Comparison of ENCODE assay signal across 9 cellular contexts in the genomic region with DNA sequence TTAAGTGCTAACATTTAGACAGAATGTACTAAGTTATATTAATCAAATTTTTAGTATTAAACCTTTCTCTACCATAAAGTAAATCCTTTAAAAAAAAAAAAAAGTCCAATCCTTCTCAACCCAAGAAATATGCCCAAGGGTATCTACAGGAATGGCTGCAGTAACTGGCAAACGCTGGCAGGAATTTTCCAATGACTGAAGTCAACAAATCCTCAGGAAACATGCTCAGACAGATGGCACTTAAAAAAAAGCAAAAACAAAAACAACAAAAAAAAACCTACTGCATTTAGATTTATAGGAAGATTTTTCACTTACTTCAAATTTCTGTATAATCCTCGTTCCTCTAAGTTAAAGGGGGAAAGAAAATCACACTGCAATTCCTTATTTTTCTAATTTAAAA. TPM values are rescaled to one million over a fixed set of nuclear protein-coding genes. Genes with fewer than 3 reads are reported as not detected.
A peak's percentile ranks its signal among the peaks of the same experiment; 100 is the strongest.
DNase-seq lines count a peak whose midpoint lies in the region; ATAC-seq, FAIRE-seq and TF ChIP-seq lines count a peak whose summit lies in the region.
"Had no signal": no experiment of that assay in that cellular context is flagged by ENCODE, and none has a peak within 500 bp of the region (broad histone marks: within the 10 kb centered on the region; RNA-seq: fewer than 3 reads in every experiment).

No MANE protein-coding gene starts in this region.

- intact Hi-C loops in adrenal gland (cut with DNase I) = no loop called here
- intact Hi-C loops in sciatic nerve (cut with DNase I) = no loop called here

- WGBS in adrenal gland, 4 donors = 63 to 75% (median 72%) methylated on average over 2 of the region's 2 CpGs
- WGBS in gastroesophageal sphincter (ENCODE audit: low coverage in 1 of 2), 2 donors = 20 to 34% methylated on average over 2 of the region's 2 CpGs

- H3K4me3 ChIP-seq in HEK293 (ENCODE audit: low read depth, low read length) (no peak overlapping the region), adrenal gland (peak overlapping the region in 1 of 4 donors; percentile 20), gastroesophageal sphincter (peak overlapping the region; percentile 44 to 45), skeletal muscle cell (ENCODE audit: low read depth, low read length) (peak overlapping the region; percentile 22)

- H3K9me3 Mint-ChIP-seq in stimulated activated naive CD8-positive, alpha-beta T cell treated with anti-CD3 and anti-CD28 coated beads, Interleukin-15, amount 100 ng/mL, for 72 hours = no peaks in the 10 kb centered on the region

- no peak for TF ChIP-seq EP300 in gastroesophageal sphincter (IDR thresholded peaks at IDR 0.05)

- no peak overlapping the region for H3K4me3 Mint-ChIP-seq in stimulated activated naive CD8-positive, alpha-beta T cell treated with anti-CD3 and anti-CD28 coated beads, Interleukin-15, amount 100 ng/mL, for 72 hours

- no peaks in the 10 kb centered on the region; a peak in 1 of 3 replicates for H3K36me3 ChIP-seq in HEK293 (ENCODE audit: control insufficient read depth in 2 of 2, insufficient read depth in 1 of 2, low read length in 2 of 2)
- no peaks in the 10 kb centered on the region for H3K36me3 ChIP-seq in adrenal gland (replicated peaks in 1 of 2)
- H3K36me3 ChIP-seq in gastroesophageal sphincter = peaks cover 0 to 12% of the 10 kb centered on the region in 2 donors

- no peak overlapping the region for H3K27ac Mint-ChIP-seq in stimulated activated naive CD8-positive, alpha-beta T cell treated with anti-CD3 and anti-CD28 coated beads, Interleukin-15, amount 100 ng/mL, for 72 hours

- H3K27me3 Mint-ChIP-seq in stimulated activated naive CD8-positive, alpha-beta T cell treated with anti-CD3 and anti-CD28 coated beads, Interleukin-15, amount 100 ng/mL, for 72 hours = peaks cover 6% of the 10 kb centered on the region

- no peak for ATAC-seq in gastroesophageal sphincter
- ATAC-seq in stimulated activated naive CD8-positive, alpha-beta T cell treated with anti-CD3 and anti-CD28 coated beads, Interleukin-15, amount 100 ng/mL, for 72 hours = no peak
- no peak for ATAC-seq in sciatic nerve

- FAIRE-seq in H54 (lab: Jason Lieb, UNC) = no peak

- H3K9me3 ChIP-seq in HEK293 (ENCODE audit: control insufficient read depth, insufficient read depth, low read depth, low read length) = no peaks in the 10 kb centered on the region
- no peaks in the 10 kb centered on the region for H3K9me3 ChIP-seq in adrenal gland (replicated peaks in 1 of 3)
- H3K9me3 ChIP-seq in gastroesophageal sphincter = no peaks in the 10 kb centered on the region

- POLR2A ChIA-PET in HEK293 (lab: Yijun Ruan, JAX) = no interaction called here

- TF ChIP-seq POLR2A in adrenal gland (IDR thresholded peaks at IDR 0.05) = no peak
- TF ChIP-seq POLR2A in gastroesophageal sphincter (IDR thresholded peaks at IDR 0.05) = no peak
- no peak for TF ChIP-seq POLR2A in H54 (IDR thresholded peaks at IDR 0.05; ENCODE audit: low read depth, low read length)

- peaks cover 49% of the 10 kb centered on the region for H3K4me1 Mint-ChIP-seq in stimulated activated naive CD8-positive, alpha-beta T cell treated with anti-CD3 and anti-CD28 coated beads, Interleukin-15, amount 100 ng/mL, for 72 hours

- no peaks in the 10 kb centered on the region for H3K27me3 ChIP-seq in adrenal gland
- H3K27me3 ChIP-seq in gastroesophageal sphincter = no peaks in the 10 kb centered on the region

- H3K27ac ChIP-seq in HEK293 (ENCODE audit: extremely low read depth, low read depth, low read length) (0 out of 2 replicates have a peak overlapping the region, but pooled peaks have one; percentile 7), adrenal gland (peak overlapping the region in 3 of 5 donors; percentile 39 to 76 (median 63)), gastroesophageal sphincter (peak overlapping the region; percentile 81 to 98 (median 88))

- peaks cover 32% of the 10 kb centered on the region for H3K4me1 ChIP-seq in HEK293 (ENCODE audit: control insufficient read depth, insufficient read depth, low read length)
- H3K4me1 ChIP-seq in adrenal gland (replicated peaks in 1 of 2) = peaks cover 12 to 31% of the 10 kb centered on the region in 2 donors
- H3K4me1 ChIP-seq in gastroesophageal sphincter = peaks cover 8 to 85% (median 29%) of the 10 kb centered on the region in 3 donors

- TF ChIP-seq CTCF in HEK293 (tag by site-specific recombination; IDR thresholded peaks at IDR 0.05) (no peak), adrenal gland (IDR thresholded peaks at IDR 0.05) (no peak), gastroesophageal sphincter (IDR thresholded peaks at IDR 0.05) (no peak)

- CTCF ChIA-PET in HEK293 (lab: Yijun Ruan, JAX) = interaction anchor here (0.7 kb wide), 1 partner anchor 1092 kb away, joined by 3 read pairs; no protein-coding TSS in a partner anchor

- peak in 1 of 7 donors; percentile 46 for DNase-seq in adrenal gland
- no peak for DNase-seq in skeletal muscle cell (ENCODE audit: low read depth)
- DNase-seq in NCI-H2081 (lab: John Stamatoyannopoulos, UW) = no peak
- DNase-seq in H54 (ENCODE audit: insufficient read length, low spot score) = no peak
- no peak for DNase-seq in stimulated activated naive CD8-positive, alpha-beta T cell treated with anti-CD3 and anti-CD28 coated beads, Interleukin-15, amount 100 ng/mL, for 72 hours
- no peak for DNase-seq in sciatic nerve (ENCODE audit: low spot score)
- DNase-seq: NCI-H1930 had no signal

TF ChIP-seq in HEK293, 187 proteins besides CTCF, POLR2A, EP300 and RAD21:
- TF ChIP-seq KLF1 (tag by site-specific recombination; IDR thresholded peaks at IDR 0.05) (no peak), ZNF274 (IDR thresholded peaks at IDR 0.05; ENCODE audit: low read length) (no peak), ZNF274 (tag by site-specific recombination; IDR thresholded peaks at IDR 0.05; ENCODE audit: borderline replicate concordance) (no peak), SETDB1 (IDR thresholded peaks at IDR 0.05; ENCODE audit: insufficient read length, low read length) (no peak), INSM2 (tag by site-specific recombination; IDR thresholded peaks at IDR 0.05) (no peak)
- TF ChIP-seq, protein P1, sequence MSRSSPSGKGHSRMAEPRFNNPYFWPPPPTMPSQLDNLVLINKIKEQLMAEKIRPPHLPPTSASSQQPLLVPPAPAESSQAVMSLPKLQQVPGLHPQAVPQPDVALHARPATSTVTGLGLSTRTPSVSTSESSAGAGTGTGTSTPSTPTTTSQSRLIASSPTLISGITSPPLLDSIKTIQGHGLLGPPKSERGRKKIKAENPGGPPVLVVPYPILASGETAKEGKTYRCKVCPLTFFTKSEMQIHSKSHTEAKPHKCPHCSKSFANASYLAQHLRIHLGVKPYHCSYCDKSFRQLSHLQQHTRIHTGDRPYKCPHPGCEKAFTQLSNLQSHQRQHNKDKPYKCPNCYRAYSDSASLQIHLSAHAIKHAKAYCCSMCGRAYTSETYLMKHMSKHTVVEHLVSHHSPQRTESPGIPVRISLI (tag by site-specific recombination; IDR thresholded peaks at IDR 0.05) = peak; percentile 78

RNA-seq across cellular contexts. Expression of gene SVIL, which starts 0.7 kb away (rescaled TPM):
- 10 to 100 TPM; 21.2 to 73.1 (median 41.5) TPM for total RNA-seq in adrenal gland
- polyA plus RNA-seq in adrenal gland = 10 to 100 TPM in 2 of 3 donors, 1 to 10 TPM in 1; 6.7 to 17.3 (median 12.5) TPM
- 1,000 to 10,000 TPM in 2 of 4 donors, 100 to 1,000 TPM in 2; 585 to 1,262 (median 942) TPM for total RNA-seq in gastroesophageal sphincter
- 34.5 TPM for total RNA-seq in sciatic nerve

Comparison
In these comparisons a context has a peak if more than half of its experiments do, and no peak if none do; other contexts are left out.
1. H3K27ac ChIP-seq: peak in every context shown above with its lines; median percentile 88 in gastroesophageal sphincter; 63 in adrenal gland; 7 in HEK293.
2. RNA of gene SVIL, which starts 0.7 kb away (total RNA-seq): 585 to 1,262 TPM in gastroesophageal sphincter; 21.2 to 73.1 TPM in adrenal gland and 34.5 TPM in sciatic nerve (single experiment); every median in the first group is over 4 times any median in the second.